ENCODE assay signal across 1 cellular context in the genomic region with DNA sequence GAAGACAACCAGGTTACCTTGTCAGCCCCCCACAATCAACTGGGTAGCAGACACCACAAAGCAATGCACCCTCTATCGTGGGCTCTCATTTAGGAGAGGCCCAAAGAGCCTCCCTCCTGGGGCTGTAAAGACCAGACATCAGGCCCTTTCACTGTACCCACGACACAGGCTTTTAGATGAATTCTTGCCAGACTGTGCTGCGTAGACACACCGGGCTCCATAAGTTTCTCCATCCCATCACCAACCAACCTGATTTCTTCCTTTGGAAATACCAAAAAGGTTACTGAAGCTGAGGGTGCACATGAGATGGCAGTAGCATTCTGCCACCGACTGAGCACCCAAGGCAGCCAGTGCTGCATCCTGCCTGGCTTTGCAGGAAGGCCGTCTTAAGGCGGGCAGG.
TF ChIP-seq lines count a peak whose summit lies in the region.

No MANE protein-coding gene starts in this region.

TF ChIP-seq in K562, 482 proteins besides CTCF, POLR2A, EP300 and RAD21 (continued from another document):
- TF ChIP-seq, protein P1, sequence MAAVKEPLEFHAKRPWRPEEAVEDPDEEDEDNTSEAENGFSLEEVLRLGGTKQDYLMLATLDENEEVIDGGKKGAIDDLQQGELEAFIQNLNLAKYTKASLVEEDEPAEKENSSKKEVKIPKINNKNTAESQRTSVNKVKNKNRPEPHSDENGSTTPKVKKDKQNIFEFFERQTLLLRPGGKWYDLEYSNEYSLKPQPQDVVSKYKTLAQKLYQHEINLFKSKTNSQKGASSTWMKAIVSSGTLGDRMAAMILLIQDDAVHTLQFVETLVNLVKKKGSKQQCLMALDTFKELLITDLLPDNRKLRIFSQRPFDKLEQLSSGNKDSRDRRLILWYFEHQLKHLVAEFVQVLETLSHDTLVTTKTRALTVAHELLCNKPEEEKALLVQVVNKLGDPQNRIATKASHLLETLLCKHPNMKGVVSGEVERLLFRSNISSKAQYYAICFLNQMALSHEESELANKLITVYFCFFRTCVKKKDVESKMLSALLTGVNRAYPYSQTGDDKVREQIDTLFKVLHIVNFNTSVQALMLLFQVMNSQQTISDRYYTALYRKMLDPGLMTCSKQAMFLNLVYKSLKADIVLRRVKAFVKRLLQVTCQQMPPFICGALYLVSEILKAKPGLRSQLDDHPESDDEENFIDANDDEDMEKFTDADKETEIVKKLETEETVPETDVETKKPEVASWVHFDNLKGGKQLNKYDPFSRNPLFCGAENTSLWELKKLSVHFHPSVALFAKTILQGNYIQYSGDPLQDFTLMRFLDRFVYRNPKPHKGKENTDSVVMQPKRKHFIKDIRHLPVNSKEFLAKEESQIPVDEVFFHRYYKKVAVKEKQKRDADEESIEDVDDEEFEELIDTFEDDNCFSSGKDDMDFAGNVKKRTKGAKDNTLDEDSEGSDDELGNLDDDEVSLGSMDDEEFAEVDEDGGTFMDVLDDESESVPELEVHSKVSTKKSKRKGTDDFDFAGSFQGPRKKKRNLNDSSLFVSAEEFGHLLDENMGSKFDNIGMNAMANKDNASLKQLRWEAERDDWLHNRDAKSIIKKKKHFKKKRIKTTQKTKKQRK (IDR thresholded peaks at IDR 0.05; ENCODE audit: borderline replicate concordance, low read depth, low read length): no peak
- no peak for TF ChIP-seq MED1 (CRISPR knock-in tag; IDR thresholded peaks at IDR 0.05; ENCODE audit: borderline replicate concordance)
- TF ChIP-seq MAFG (tag; conservative IDR thresholded peaks at IDR 0.05): no peak
- TF ChIP-seq XRCC5 (IDR thresholded peaks at IDR 0.05; ENCODE audit: low read depth, low read length): 0 out of 2 replicates have a peak, but pooled peaks have one; percentile 70
- no peak for TF ChIP-seq BMI1 (IDR thresholded peaks at IDR 0.05; ENCODE audit: low read length)
- TF ChIP-seq CBX8 (IDR thresholded peaks at IDR 0.05; ENCODE audit: borderline replicate concordance, extremely low read depth, low read depth, low read length, poor library complexity, severe bottlenecking): no peak
- TF ChIP-seq, protein P2, sequence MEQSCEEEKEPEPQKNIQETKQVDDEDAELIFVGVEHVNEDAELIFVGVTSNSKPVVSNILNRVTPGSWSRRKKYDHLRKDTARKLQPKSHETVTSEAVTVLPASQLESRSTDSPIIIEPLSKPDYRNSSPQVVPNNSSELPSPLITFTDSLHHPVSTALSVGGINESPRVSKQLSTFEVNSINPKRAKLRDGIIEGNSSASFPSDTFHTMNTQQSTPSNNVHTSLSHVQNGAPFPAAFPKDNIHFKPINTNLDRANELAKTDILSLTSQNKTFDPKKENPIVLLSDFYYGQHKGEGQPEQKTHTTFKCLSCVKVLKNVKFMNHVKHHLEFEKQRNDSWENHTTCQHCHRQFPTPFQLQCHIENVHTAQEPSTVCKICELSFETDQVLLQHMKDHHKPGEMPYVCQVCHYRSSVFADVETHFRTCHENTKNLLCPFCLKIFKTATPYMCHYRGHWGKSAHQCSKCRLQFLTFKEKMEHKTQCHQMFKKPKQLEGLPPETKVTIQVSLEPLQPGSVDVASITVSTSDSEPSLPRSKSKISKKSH (CRISPR knock-in tag; IDR thresholded peaks at IDR 0.05): 0 out of 2 replicates have a peak, but pooled peaks have one; percentile 59
- TF ChIP-seq RBBP5 (IDR thresholded peaks at IDR 0.05; ENCODE audit: borderline replicate concordance, insufficient read depth, low read length, poor library complexity, severe bottlenecking): peak; percentile 60
- TF ChIP-seq, protein P3, sequence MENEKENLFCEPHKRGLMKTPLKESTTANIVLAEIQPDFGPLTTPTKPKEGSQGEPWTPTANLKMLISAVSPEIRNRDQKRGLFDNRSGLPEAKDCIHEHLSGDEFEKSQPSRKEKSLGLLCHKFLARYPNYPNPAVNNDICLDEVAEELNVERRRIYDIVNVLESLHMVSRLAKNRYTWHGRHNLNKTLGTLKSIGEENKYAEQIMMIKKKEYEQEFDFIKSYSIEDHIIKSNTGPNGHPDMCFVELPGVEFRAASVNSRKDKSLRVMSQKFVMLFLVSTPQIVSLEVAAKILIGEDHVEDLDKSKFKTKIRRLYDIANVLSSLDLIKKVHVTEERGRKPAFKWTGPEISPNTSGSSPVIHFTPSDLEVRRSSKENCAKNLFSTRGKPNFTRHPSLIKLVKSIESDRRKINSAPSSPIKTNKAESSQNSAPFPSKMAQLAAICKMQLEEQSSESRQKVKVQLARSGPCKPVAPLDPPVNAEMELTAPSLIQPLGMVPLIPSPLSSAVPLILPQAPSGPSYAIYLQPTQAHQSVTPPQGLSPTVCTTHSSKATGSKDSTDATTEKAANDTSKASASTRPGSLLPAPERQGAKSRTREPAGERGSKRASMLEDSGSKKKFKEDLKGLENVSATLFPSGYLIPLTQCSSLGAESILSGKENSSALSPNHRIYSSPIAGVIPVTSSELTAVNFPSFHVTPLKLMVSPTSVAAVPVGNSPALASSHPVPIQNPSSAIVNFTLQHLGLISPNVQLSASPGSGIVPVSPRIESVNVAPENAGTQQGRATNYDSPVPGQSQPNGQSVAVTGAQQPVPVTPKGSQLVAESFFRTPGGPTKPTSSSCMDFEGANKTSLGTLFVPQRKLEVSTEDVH (IDR thresholded peaks at IDR 0.05; ENCODE audit: low read depth, partially characterized antibody): no peak
- no peak for TF ChIP-seq ZNF668 (CRISPR knock-in tag; IDR thresholded peaks at IDR 0.05)
- no peak for TF ChIP-seq IRF2 (CRISPR knock-in tag; IDR thresholded peaks at IDR 0.05)
